ENCODE assay signal across 20 cellular contexts in the genomic region with DNA sequence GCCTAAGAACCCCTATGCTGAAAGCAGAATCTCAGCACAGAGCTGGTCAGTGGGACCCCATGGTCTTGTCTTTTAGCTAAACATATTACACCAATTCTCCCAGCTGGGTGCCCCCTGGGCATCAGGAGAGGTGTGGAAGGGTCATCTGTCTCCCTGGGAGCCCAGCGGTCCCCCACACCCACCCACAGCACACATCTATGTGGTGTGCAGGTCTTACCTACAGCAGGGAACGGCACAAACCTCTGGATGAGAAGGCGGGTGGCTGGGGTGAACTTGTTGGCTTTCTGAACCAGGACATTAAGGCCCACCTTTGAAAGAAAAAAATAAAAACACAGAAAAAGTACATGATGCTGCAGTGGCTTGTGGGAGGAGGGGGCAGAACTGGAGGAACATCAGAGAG.
DNase-seq lines count a peak whose midpoint lies in the region; TF ChIP-seq lines count a peak whose summit lies in the region.
"Had no signal": no experiment of that assay in that cellular context is flagged by ENCODE, and none has a peak within 500 bp of the region (broad histone marks: within the 10 kb centered on the region; RNA-seq: fewer than 3 reads in every experiment).

No MANE protein-coding gene starts in this region.

- no peak for TF ChIP-seq EP300 in suprapubic skin (IDR thresholded peaks at IDR 0.05)

- H3K9me3 ChIP-seq in BLaER1 treated with 17β-estradiol and CSF1 and Interleukin-3, amounts not matched to agents 10 nM and 100 nM (replicated peaks in 1 of 11) = no peaks in the 10 kb centered on the region
- H3K9me3 ChIP-seq in Peyer's patch (no peaks in the 10 kb centered on the region), suprapubic skin (no peaks in the 10 kb centered on the region)
- H3K9me3 ChIP-seq: Caco-2 had no signal

- intact Hi-C loops in lower leg skin (cut with DNase I; ENCODE audit: low total_unique reads) = no loop called here

- H3K27me3 ChIP-seq in BLaER1 treated with 17β-estradiol and CSF1 and Interleukin-3, amounts not matched to agents 10 nM and 100 nM = no peaks in the 10 kb centered on the region
- H3K27me3 ChIP-seq in Peyer's patch (no peaks in the 10 kb centered on the region), suprapubic skin (no peaks in the 10 kb centered on the region)

- H3K36me3 ChIP-seq in BLaER1 treated with 17β-estradiol and CSF1 and Interleukin-3, amounts not matched to agents 10 nM and 100 nM = no peaks in the 10 kb centered on the region; a peak in 1 of 22 replicates
- peaks cover 0 to 21% (median 0%) of the 10 kb centered on the region in 3 donors for H3K36me3 ChIP-seq in Peyer's patch
- peaks cover 7% of the 10 kb centered on the region for H3K36me3 ChIP-seq in suprapubic skin

- H3K27ac Mint-ChIP-seq in activated naive CD4-positive, alpha-beta T cell treated with anti-CD3 and anti-CD28 coated beads, Interleukin-2, amount 10 ng/mL, durations not matched to agents 7 days and 5 days = no peak overlapping the region

- peaks cover 0 to 23% (median 0%) of the 10 kb centered on the region in 11 experiments; a peak in 4 of 22 replicates for H4K20me1 ChIP-seq in BLaER1 treated with 17β-estradiol and CSF1 and Interleukin-3, amounts not matched to agents 10 nM and 100 nM

- CTCF ChIA-PET in activated naive CD4-positive, alpha-beta T cell treated with anti-CD3 and anti-CD28 coated beads, Interleukin-2, amount 10 ng/mL, durations not matched to agents 7 days and 5 days (lab: Charles Lee) = interaction anchor here (0.7 kb wide), 1 partner anchor 14 kb away, joined by 3 read pairs; no protein-coding TSS in a partner anchor

- no peak for TF ChIP-seq POLR2A in Peyer's patch (IDR thresholded peaks at IDR 0.05)
- TF ChIP-seq POLR2A in suprapubic skin (IDR thresholded peaks at IDR 0.05) = no peak
- TF ChIP-seq POLR2A in lower leg skin (IDR thresholded peaks at IDR 0.05) = no peak

- no peak overlapping the region for H3K4me3 ChIP-seq in BLaER1 treated with 17β-estradiol and CSF1 and Interleukin-3, amounts not matched to agents 10 nM and 100 nM
- H3K4me3 ChIP-seq in Peyer's patch (no peak overlapping the region), suprapubic skin (no peak overlapping the region), lower leg skin (ENCODE audit: low read depth, poor library complexity, severe bottlenecking) (no peak overlapping the region)
- H3K4me3 ChIP-seq: GM12878 had no signal

- H3K36me3 Mint-ChIP-seq in activated naive CD4-positive, alpha-beta T cell treated with anti-CD3 and anti-CD28 coated beads, Interleukin-2, amount 10 ng/mL, durations not matched to agents 7 days and 5 days = no peaks in the 10 kb centered on the region

- H3K4me1 ChIP-seq in BLaER1 treated with 17β-estradiol and CSF1 and Interleukin-3, amounts not matched to agents 10 nM and 100 nM = peaks cover 0 to 54% (median 36%) of the 10 kb centered on the region in 10 experiments; a peak in 17 of 20 replicates
- peaks cover 0 to 3% (median 0%) of the 10 kb centered on the region in 4 donors for H3K4me1 ChIP-seq in Peyer's patch
- no peaks in the 10 kb centered on the region for H3K4me1 ChIP-seq in suprapubic skin

- H3K27me3 Mint-ChIP-seq in activated naive CD4-positive, alpha-beta T cell treated with anti-CD3 and anti-CD28 coated beads, Interleukin-2, amount 10 ng/mL, durations not matched to agents 7 days and 5 days = no peaks in the 10 kb centered on the region
- H3K27me3 Mint-ChIP-seq: CD4-positive, alpha-beta memory T cell had no signal

- no peak for TF ChIP-seq CTCF in Peyer's patch (IDR thresholded peaks at IDR 0.05)
- no peak for TF ChIP-seq CTCF in suprapubic skin (IDR thresholded peaks at IDR 0.05)
- no peak for TF ChIP-seq CTCF in lower leg skin (IDR thresholded peaks at IDR 0.05)

- H3K9ac ChIP-seq in BLaER1 treated with 17β-estradiol and CSF1 and Interleukin-3, amounts not matched to agents 10 nM and 100 nM = peak overlapping the region in 3 of 11 experiments; percentile 28 to 55 (median 53); a peak in 5 of 22 replicates

- 93% methylated on average over 3 of the region's 3 CpGs for WGBS in suprapubic skin
- WGBS in lower leg skin, 2 donors = 95 to 97% methylated on average over 3 of the region's 3 CpGs

- H3K9me3 Mint-ChIP-seq in activated naive CD4-positive, alpha-beta T cell treated with anti-CD3 and anti-CD28 coated beads, Interleukin-2, amount 10 ng/mL, durations not matched to agents 7 days and 5 days = no peaks in the 10 kb centered on the region
- H3K9me3 Mint-ChIP-seq: CD4-positive, alpha-beta memory T cell had no signal

- H3K4me1 Mint-ChIP-seq in activated naive CD4-positive, alpha-beta T cell treated with anti-CD3 and anti-CD28 coated beads, Interleukin-2, amount 10 ng/mL, durations not matched to agents 7 days and 5 days = no peaks in the 10 kb centered on the region
- H3K4me1 Mint-ChIP-seq: CD4-positive, alpha-beta memory T cell had no signal

- H3K4me3 Mint-ChIP-seq in activated naive CD4-positive, alpha-beta T cell treated with anti-CD3 and anti-CD28 coated beads, Interleukin-2, amount 10 ng/mL, durations not matched to agents 7 days and 5 days = no peak overlapping the region
- H3K4me3 Mint-ChIP-seq: CD4-positive, alpha-beta memory T cell had no signal

- peak overlapping the region in 1 of 11 experiments; percentile 37; a peak in 1 of 22 replicates for H3K27ac ChIP-seq in BLaER1 treated with 17β-estradiol and CSF1 and Interleukin-3, amounts not matched to agents 10 nM and 100 nM
- no peak overlapping the region for H3K27ac ChIP-seq in Peyer's patch
- H3K27ac ChIP-seq in suprapubic skin = no peak overlapping the region

- peak in 2 of 3 donors; percentile 6 to 26 for DNase-seq in Peyer's patch
- peak; percentile 67 for DNase-seq in mesenteric fat pad (ENCODE audit: low spot score)
- peak; percentile 20 to 37 for DNase-seq in suprapubic skin (ENCODE audit: low spot score in 2 of 2)
- DNase-seq in NCI-H345 (lab: John Stamatoyannopoulos, UW) = no peak
- no peak for DNase-seq in activated naive CD4-positive, alpha-beta T cell treated with anti-CD3 and anti-CD28 coated beads, Interleukin-2, amount 10 ng/mL, durations not matched to agents 7 days and 5 days
- DNase-seq in lower leg skin (ENCODE audit: low spot score in 2 of 2) = no peak
- DNase-seq: Caco-2; CD4-positive, alpha-beta memory T cell; DMS 273 treated with DMSO at 0.1 percent for 48 hours; DMS79 treated with DMSO at 0.1 percent for 48 hours; Karpas-422; NCI-H1694; NCI-H2081 treated with DMSO at 0.1 percent for 48 hours; NCI-H2171 treated with DMSO at 0.1 percent for 48 hours; NCI-H446; NCI-H526; OCI-M1; SHP77 had no signal

- peak overlapping the region in 9 of 11 experiments; percentile 23 to 76 (median 59); a peak in 17 of 22 replicates for H3K4me2 ChIP-seq in BLaER1 treated with 17β-estradiol and CSF1 and Interleukin-3, amounts not matched to agents 10 nM and 100 nM

Comparison
In these comparisons a context has a peak if more than half of its experiments do, and no peak if none do; other contexts are left out.
1. DNase-seq: peak in Peyer's patch (2 of 3), mesenteric fat pad (single experiment) and suprapubic skin (2 of 2); none in NCI-H345 (single experiment), activated naive CD4-positive, alpha-beta T cell treated with anti-CD3 and anti-CD28 coated beads, Interleukin-2, amount 10 ng/mL, durations not matched to agents 7 days and 5 days (single experiment) and lower leg skin (0 of 2).